Comparison of ENCODE assay signal across 24 cellular contexts in genomic region chr2:128617029-128617590, GRCh38.
"Had no signal": no experiment of that assay in that cellular context is flagged by ENCODE, and none has a peak within 500 bp of the region (broad histone marks: within the 10 kb centered on the region; RNA-seq: fewer than 3 reads in every experiment).

No MANE protein-coding gene starts in this region.

- H3K27me3 ChIP-seq: brain microvascular endothelial cell, gastrocnemius medialis, neutrophil, sigmoid colon, transverse colon, vagina had no signal

- H3K4me1 ChIP-seq: gastrocnemius medialis, sigmoid colon, transverse colon, vagina had no signal

- H3K27ac ChIP-seq: brain microvascular endothelial cell, coronary artery, gastrocnemius medialis, heart left ventricle, neutrophil, parathyroid adenoma, sigmoid colon, transverse colon, vagina had no signal

- ATAC-seq: gastrocnemius medialis, heart left ventricle, natural killer cell had no signal

- H3K4me3 Mint-ChIP-seq: activated B cell treated with CpG ODN at 0.5 μM for 24 hours; activated CD4-positive, alpha-beta memory T cell treated with anti-CD3 and anti-CD28 coated beads, Interleukin-2, amount 10 ng/mL, durations not matched to agents 7 days and 5 days; activated T-cell treated with anti-CD3 and anti-CD28 coated beads, Interleukin-2, amount 50 U/mL, for 24 hours; central memory CD8-positive, alpha-beta T cell; natural killer cell had no signal

- H3K36me3 Mint-ChIP-seq: natural killer cell had no signal

- H3K9me3 ChIP-seq: gastrocnemius medialis, neutrophil, sigmoid colon, transverse colon, vagina had no signal

- H3K4me3 ChIP-seq: coronary artery, gastrocnemius medialis, heart left ventricle, sigmoid colon, transverse colon, vagina had no signal

- H3K36me3 ChIP-seq: brain microvascular endothelial cell, gastrocnemius medialis, heart left ventricle, neutrophil, sigmoid colon, transverse colon, vagina had no signal

- H3K27ac Mint-ChIP-seq: activated B cell treated with CpG ODN at 0.5 μM for 24 hours; activated CD4-positive, alpha-beta memory T cell treated with anti-CD3 and anti-CD28 coated beads, Interleukin-2, amount 10 ng/mL, durations not matched to agents 7 days and 5 days; activated T-cell treated with anti-CD3 and anti-CD28 coated beads, Interleukin-2, amount 50 U/mL, for 24 hours; activated T-helper 2 cell treated with anti-CD3 and anti-CD28 coated beads, Interferon-gamma antibody, Interleukin-2, Interleukin-4, amounts not matched to agents 10 μg/mL and 5 μg/mL and 100 μg/mL, durations not matched to agents 14 hours and 24 hours and 36 hours; natural killer cell had no signal

- H3K9me3 Mint-ChIP-seq: activated B cell treated with CpG ODN at 0.5 μM for 24 hours; activated CD4-positive, alpha-beta memory T cell treated with anti-CD3 and anti-CD28 coated beads, Interleukin-2, amount 10 ng/mL, durations not matched to agents 7 days and 5 days; activated T-cell treated with anti-CD3 and anti-CD28 coated beads, Interleukin-2, amount 50 U/mL, for 24 hours; activated T-helper 2 cell treated with anti-CD3 and anti-CD28 coated beads, Interferon-gamma antibody, Interleukin-2, Interleukin-4, amounts not matched to agents 10 μg/mL and 5 μg/mL and 100 μg/mL, durations not matched to agents 14 hours and 24 hours and 36 hours; central memory CD8-positive, alpha-beta T cell; natural killer cell had no signal

- H3K4me1 Mint-ChIP-seq: activated B cell treated with CpG ODN at 0.5 μM for 24 hours; activated CD4-positive, alpha-beta memory T cell treated with anti-CD3 and anti-CD28 coated beads, Interleukin-2, amount 10 ng/mL, durations not matched to agents 7 days and 5 days; central memory CD8-positive, alpha-beta T cell; natural killer cell had no signal

- H3K27me3 Mint-ChIP-seq: activated B cell treated with CpG ODN at 0.5 μM for 24 hours; activated T-cell treated with anti-CD3 and anti-CD28 coated beads, Interleukin-2, amount 50 U/mL, for 24 hours had no signal

- DNase-seq: activated B cell treated with CpG ODN at 0.5 μM for 24 hours; activated CD4-positive, alpha-beta memory T cell treated with anti-CD3 and anti-CD28 coated beads, Interleukin-2, amount 10 ng/mL, durations not matched to agents 7 days and 5 days; activated CD4-positive, alpha-beta T cell treated with anti-CD3 and anti-CD28 coated beads for 4 hours; activated naive CD4-positive, alpha-beta T cell treated with Interleukin-2 at 50 U/mL for 16 hours; activated T-cell treated with anti-CD3 and anti-CD28 coated beads, Interleukin-2, amount 50 U/mL, for 24 hours; brain microvascular endothelial cell; gastrocnemius medialis; kidney glomerular epithelial cell; mesenchymal stem cell; natural killer cell; sigmoid colon; stimulated activated CD4-positive, alpha-beta T cell treated with anti-CD3 and anti-CD28 coated beads, Interleukin-1b, Interleukin-23, amount 100 ng/mL, for 48 hours; stimulated activated CD8-positive, alpha-beta memory T cell treated with anti-CD3 and anti-CD28 coated beads, Interleukin-4, amount 100 ng/mL, for 48 hours; stimulated activated naive CD4-positive, alpha-beta T cell; SW 1271; T-helper 2 cell; transverse colon had no signal
